11 cellular contexts compared by ENCODE assay signal in genomic region chr18:34772887-34773286, GRCh38.
A peak's percentile ranks its signal among the peaks of the same experiment; 100 is the strongest.
DNase-seq lines count a peak whose midpoint lies in the region; ATAC-seq and TF ChIP-seq lines count a peak whose summit lies in the region.
"Had no signal": no experiment of that assay in that cellular context is flagged by ENCODE, and none has a peak within 500 bp of the region (broad histone marks: within the 10 kb centered on the region; RNA-seq: fewer than 3 reads in every experiment).

No MANE protein-coding gene starts in this region.

- no peaks in the 10 kb centered on the region for H3K36me3 ChIP-seq in gastrocnemius medialis
- H3K36me3 ChIP-seq: right lobe of liver had no signal

- TF ChIP-seq CTCF in gastrocnemius medialis (IDR thresholded peaks at IDR 0.05 in 4 of 5, conservative IDR thresholded peaks at IDR 0.05 in 1 of 5): no peak

- CTCF ChIA-PET in HEK293T (lab: Yijun Ruan, JAX): no interaction called here

- no peak overlapping the region for H3K4me3 ChIP-seq in gastrocnemius medialis
- H3K4me3 ChIP-seq: right lobe of liver had no signal

- H3K27ac ChIP-seq in angular gyrus (ENCODE audit: low read depth, low read length) (peak overlapping the region; percentile 7), gastrocnemius medialis (peak overlapping the region; percentile 67 to 77 (median 70))
- H3K27ac ChIP-seq: right lobe of liver had no signal

- in situ Hi-C loops in gastrocnemius medialis (cut with MboI; ENCODE audit: low sequenced_read_pairs in 4 of 4): no loop called here

- DNase-seq in HT1080 (ENCODE audit: low read depth) (peak; percentile 51), glomerular visceral epithelial cell (ENCODE audit: extremely low spot score) (peak; percentile 8), gastrocnemius medialis (no peak), NK-92 (lab: John Stamatoyannopoulos, UW; ENCODE audit: unreplicated experiment) (no peak), COLO829 (ENCODE audit: low spot score) (no peak), HEK293T (ENCODE audit: extremely low spot score) (no peak), NCI-H2196 treated with DMSO at 0.1 percent for 48 hours (lab: John Stamatoyannopoulos, UW; ENCODE audit: unreplicated experiment) (no peak)
- DNase-seq: activated T-cell treated with anti-CD3 and anti-CD28 coated beads, Interleukin-2, amount 50 U/mL, for 48 hours; right lobe of liver had no signal

- H3K4me1 ChIP-seq in gastrocnemius medialis: peaks cover 28 to 33% of the 10 kb centered on the region in 2 donors

- intact Hi-C loops in gastrocnemius medialis (cut with DNase I; ENCODE audit: low total_unique reads): no loop called here

- no peaks in the 10 kb centered on the region for H3K27me3 ChIP-seq in gastrocnemius medialis
- H3K27me3 ChIP-seq: right lobe of liver had no signal

- H3K9me3 ChIP-seq in gastrocnemius medialis: no peaks in the 10 kb centered on the region
- H3K9me3 ChIP-seq: right lobe of liver had no signal

- POLR2A ChIA-PET in HEK293T (lab: Yijun Ruan, JAX): no interaction called here

- ATAC-seq in gastrocnemius medialis: peak; percentile 90 to 91
- ATAC-seq: activated CD4-positive, CD25-positive, alpha-beta regulatory T cell treated with anti-CD3 and anti-CD28 coated beads, Interleukin-2, amount 50 U/mL, for 24 hours; right lobe of liver had no signal

- peak in 1 of 2 donors; percentile 32 for TF ChIP-seq POLR2A in gastrocnemius medialis (IDR thresholded peaks at IDR 0.05)

TF ChIP-seq in HEK293T, 16 proteins besides CTCF, POLR2A, EP300 and RAD21:
- TF ChIP-seq SP1 (IDR thresholded peaks at IDR 0.05) (no peak), LEF1 (IDR thresholded peaks at IDR 0.05; ENCODE audit: borderline replicate concordance) (no peak), FOXK2 (IDR thresholded peaks at IDR 0.05) (no peak), ELF4 (IDR thresholded peaks at IDR 0.05) (no peak), BHLHE40 (IDR thresholded peaks at IDR 0.05; ENCODE audit: borderline replicate concordance) (no peak)
TF ChIP-seq in HEK293T: peak in this region for 0.

Comparison
In these comparisons a context has a peak if more than half of its experiments do, and no peak if none do; other contexts are left out.
1. DNase-seq: peak in HT1080 (single experiment) and glomerular visceral epithelial cell (single experiment); none in gastrocnemius medialis (0 of 2), NK-92 (single experiment), COLO829 (single experiment), HEK293T (single experiment) and NCI-H2196 treated with DMSO at 0.1 percent for 48 hours (single experiment).